24 cellular contexts compared by ENCODE assay signal in the genomic region with DNA sequence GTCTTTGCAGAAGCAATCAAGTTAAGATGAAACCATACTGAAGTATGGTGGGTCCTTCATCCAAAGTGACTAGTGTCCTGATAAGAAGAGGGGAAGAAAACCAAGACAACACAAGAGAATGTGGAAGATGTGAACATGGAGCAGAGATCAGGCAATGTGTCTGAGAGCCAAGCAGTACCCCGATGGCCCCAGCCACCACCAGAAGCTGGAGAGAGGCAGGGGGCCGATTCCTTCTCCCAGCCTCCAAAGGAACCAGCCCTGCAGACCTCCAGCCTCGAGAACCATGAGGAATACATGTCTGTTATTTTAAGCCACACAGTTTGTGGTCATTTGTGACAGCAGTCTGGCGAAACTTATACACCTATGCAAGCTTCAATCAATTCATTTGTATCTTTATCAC.
DNase-seq lines count a peak whose midpoint lies in the region; ATAC-seq and TF ChIP-seq lines count a peak whose summit lies in the region.
"Had no signal": no experiment of that assay in that cellular context is flagged by ENCODE, and none has a peak within 500 bp of the region (broad histone marks: within the 10 kb centered on the region; RNA-seq: fewer than 3 reads in every experiment).

No MANE protein-coding gene starts in this region.

- CTCF ChIA-PET in activated CD4-positive, alpha-beta T cell treated with anti-CD3 and anti-CD28 coated beads for 36 hours (lab: Charles Lee), result no interaction called here

- H3K27ac ChIP-seq in VCaP, result peak overlapping the region; percentile 80
- H3K27ac ChIP-seq: A549; BLaER1 treated with 17β-estradiol and CSF1 and Interleukin-3, amounts not matched to agents 10 nM and 100 nM; GM23248 had no signal

- H3K36me3 Mint-ChIP-seq in activated CD4-positive, alpha-beta T cell treated with anti-CD3 and anti-CD28 coated beads for 36 hours (ENCODE audit: low read depth), result no peaks in the 10 kb centered on the region
- H3K36me3 Mint-ChIP-seq in mesothelial cell of epicardium, result no peaks in the 10 kb centered on the region
- H3K36me3 Mint-ChIP-seq: CD14-positive monocyte; CD8-positive, alpha-beta memory T cell had no signal

- no peak for TF ChIP-seq CTCF in VCaP (conservative IDR thresholded peaks at IDR 0.05)
- TF ChIP-seq CTCF in mesothelial cell of epicardium (IDR thresholded peaks at IDR 0.05; ENCODE audit: unreplicated experiment), result no peak

- H3K27me3 Mint-ChIP-seq in activated CD4-positive, alpha-beta T cell treated with anti-CD3 and anti-CD28 coated beads for 36 hours, result peaks cover 10% of the 10 kb centered on the region
- H3K27me3 Mint-ChIP-seq in mesothelial cell of epicardium (ENCODE audit: low read depth), result peaks cover 4% of the 10 kb centered on the region
- H3K27me3 Mint-ChIP-seq: CD8-positive, alpha-beta memory T cell had no signal

- intact Hi-C loops in activated CD4-positive, alpha-beta T cell treated with anti-CD3 and anti-CD28 coated beads for 36 hours (cut with DNase I, micrococcal nuclease), result no loop called here
- intact Hi-C loops in Right ventricle myocardium inferior (cut with DNase I), result no loop called here
- intact Hi-C loops in cardiac septum (cut with DNase I), result no loop called here

- no peaks in the 10 kb centered on the region for H3K9me3 Mint-ChIP-seq in activated CD4-positive, alpha-beta T cell treated with anti-CD3 and anti-CD28 coated beads for 36 hours (ENCODE audit: low read depth)
- H3K9me3 Mint-ChIP-seq in mesothelial cell of epicardium, result no peaks in the 10 kb centered on the region
- H3K9me3 Mint-ChIP-seq: CD4-positive, alpha-beta T cell; CD8-positive, alpha-beta memory T cell; H9 had no signal

- POLR2A ChIA-PET in activated CD4-positive, alpha-beta T cell treated with anti-CD3 and anti-CD28 coated beads for 36 hours (lab: Charles Lee), result no interaction called here

- no peak overlapping the region for H3K27ac Mint-ChIP-seq in activated CD4-positive, alpha-beta T cell treated with anti-CD3 and anti-CD28 coated beads for 36 hours
- no peak overlapping the region for H3K27ac Mint-ChIP-seq in mesothelial cell of epicardium
- H3K27ac Mint-ChIP-seq: CD14-positive monocyte; CD4-positive, alpha-beta T cell; CD8-positive, alpha-beta memory T cell; H9 had no signal

- no peak overlapping the region for H3K4me3 Mint-ChIP-seq in activated CD4-positive, alpha-beta T cell treated with anti-CD3 and anti-CD28 coated beads for 36 hours
- no peak overlapping the region for H3K4me3 Mint-ChIP-seq in mesothelial cell of epicardium
- H3K4me3 Mint-ChIP-seq: CD14-positive monocyte; CD4-positive, alpha-beta T cell; CD8-positive, alpha-beta memory T cell; H9 had no signal

- peak; percentile 36 for ATAC-seq in activated CD4-positive, alpha-beta T cell treated with anti-CD3 and anti-CD28 coated beads for 36 hours
- no peak for ATAC-seq in Right ventricle myocardium inferior
- ATAC-seq: A549, GM12878, HCT116 had no signal

- H3K4me1 Mint-ChIP-seq in activated CD4-positive, alpha-beta T cell treated with anti-CD3 and anti-CD28 coated beads for 36 hours, result no peaks in the 10 kb centered on the region
- H3K4me1 Mint-ChIP-seq in mesothelial cell of epicardium, result no peaks in the 10 kb centered on the region
- H3K4me1 Mint-ChIP-seq: CD8-positive, alpha-beta memory T cell had no signal

- DNase-seq in activated CD4-positive, alpha-beta T cell treated with anti-CD3 and anti-CD28 coated beads for 36 hours, result no peak
- no peak for DNase-seq in activated CD4-positive, alpha-beta T cell treated with anti-CD3 and anti-CD28 coated beads, Interleukin-2, amount 50 U/mL, for 48 hours
- peak; percentile 16 for DNase-seq in Right ventricle myocardium inferior (ENCODE audit: missing footprints)
- DNase-seq in cardiac septum (ENCODE audit: low spot score), result no peak
- no peak for DNase-seq in medulla oblongata (ENCODE audit: extremely low spot score)
- DNase-seq in mesothelial cell of epicardium (ENCODE audit: low spot score in 2 of 2, unreplicated experiment in 2 of 2), result no peak
- DNase-seq: 8988T; ACHN; AML-193; BE2C; CD4-positive, alpha-beta T cell; CD8-positive, alpha-beta memory T cell; DMS 273 treated with DMSO at 0.1 percent for 48 hours; DMS79; EL; GDM1; GM23248; H9 had no signal
